Comparison of ENCODE assay signal across 1 cellular context in the genomic region with DNA sequence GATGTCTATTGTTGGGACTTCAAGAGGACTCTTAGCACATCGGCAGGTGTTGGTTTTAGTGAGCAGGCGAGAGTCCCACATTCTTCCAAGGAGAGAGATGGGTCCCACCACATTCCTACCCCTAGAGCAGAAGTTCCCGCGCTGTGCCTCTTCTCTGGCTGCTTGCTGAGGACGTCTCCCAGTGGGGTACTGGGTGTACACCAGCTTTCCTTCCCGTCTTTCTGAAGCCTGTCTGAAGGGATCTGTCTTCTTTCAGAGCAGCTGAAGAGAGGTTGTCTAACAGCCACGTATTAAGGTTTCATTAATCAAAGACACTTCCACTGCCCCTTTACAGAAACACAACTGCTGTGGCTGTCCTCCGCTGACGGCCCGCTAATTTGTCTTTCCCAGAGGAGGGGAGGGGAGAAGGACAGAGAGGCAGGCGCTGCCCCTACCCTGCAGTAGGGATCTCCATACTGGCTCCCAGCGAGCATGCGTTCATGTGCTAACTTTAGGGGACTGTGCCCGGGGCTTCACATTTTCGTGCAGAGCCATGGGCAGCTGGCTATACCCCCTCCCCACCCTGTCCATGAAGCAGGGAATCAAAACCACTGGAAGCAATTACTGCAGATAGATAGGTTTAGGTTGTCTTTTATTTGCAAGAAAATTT.
TF ChIP-seq lines count a peak whose summit lies in the region.

No MANE protein-coding gene starts in this region.

TF ChIP-seq in HepG2, 621 proteins besides CTCF, POLR2A, EP300 and RAD21:
- TF ChIP-seq POLR2AphosphoS2 (IDR thresholded peaks at IDR 0.05; ENCODE audit: low read depth, low read length) (no peak), GTF2F1 (IDR thresholded peaks at IDR 0.05; ENCODE audit: low read length) (no peak), ZFYVE20 (CRISPR knock-in tag; IDR thresholded peaks at IDR 0.05; ENCODE audit: borderline replicate concordance, low read depth) (no peak), HES4 (CRISPR knock-in tag; IDR thresholded peaks at IDR 0.05; ENCODE audit: borderline replicate concordance) (no peak), MXD4 (CRISPR knock-in tag; IDR thresholded peaks at IDR 0.05) (no peak), SAP130 (CRISPR knock-in tag; IDR thresholded peaks at IDR 0.05; ENCODE audit: low read depth) (no peak), ZBTB1 (CRISPR knock-in tag; IDR thresholded peaks at IDR 0.05; ENCODE audit: borderline replicate concordance) (no peak), ZNF326 (CRISPR knock-in tag; IDR thresholded peaks at IDR 0.05; ENCODE audit: borderline replicate concordance) (no peak), TP53 (CRISPR knock-in tag; conservative IDR thresholded peaks at IDR 0.05) (no peak), BCL6 (CRISPR knock-in tag; IDR thresholded peaks at IDR 0.05) (no peak), ZNF720 (CRISPR knock-in tag; IDR thresholded peaks at IDR 0.05) (no peak), SRSF1 (optimal IDR thresholded peaks at IDR 0.05; ENCODE audit: low read depth, low read length) (no peak), ZNF605 (CRISPR knock-in tag; IDR thresholded peaks at IDR 0.05) (no peak), ISL2 (CRISPR knock-in tag; IDR thresholded peaks at IDR 0.05) (no peak), ZNF17 (CRISPR knock-in tag; IDR thresholded peaks at IDR 0.05) (no peak), HNF1A (IDR thresholded peaks at IDR 0.05; ENCODE audit: low read depth) (no peak), HNF1A (CRISPR knock-in tag; IDR thresholded peaks at IDR 0.05; ENCODE audit: borderline replicate concordance) (no peak)
- TF ChIP-seq, protein P1, sequence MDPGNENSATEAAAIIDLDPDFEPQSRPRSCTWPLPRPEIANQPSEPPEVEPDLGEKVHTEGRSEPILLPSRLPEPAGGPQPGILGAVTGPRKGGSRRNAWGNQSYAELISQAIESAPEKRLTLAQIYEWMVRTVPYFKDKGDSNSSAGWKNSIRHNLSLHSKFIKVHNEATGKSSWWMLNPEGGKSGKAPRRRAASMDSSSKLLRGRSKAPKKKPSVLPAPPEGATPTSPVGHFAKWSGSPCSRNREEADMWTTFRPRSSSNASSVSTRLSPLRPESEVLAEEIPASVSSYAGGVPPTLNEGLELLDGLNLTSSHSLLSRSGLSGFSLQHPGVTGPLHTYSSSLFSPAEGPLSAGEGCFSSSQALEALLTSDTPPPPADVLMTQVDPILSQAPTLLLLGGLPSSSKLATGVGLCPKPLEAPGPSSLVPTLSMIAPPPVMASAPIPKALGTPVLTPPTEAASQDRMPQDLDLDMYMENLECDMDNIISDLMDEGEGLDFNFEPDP (CRISPR knock-in tag; conservative IDR thresholded peaks at IDR 0.05): no peak
- TF ChIP-seq, protein P2, sequence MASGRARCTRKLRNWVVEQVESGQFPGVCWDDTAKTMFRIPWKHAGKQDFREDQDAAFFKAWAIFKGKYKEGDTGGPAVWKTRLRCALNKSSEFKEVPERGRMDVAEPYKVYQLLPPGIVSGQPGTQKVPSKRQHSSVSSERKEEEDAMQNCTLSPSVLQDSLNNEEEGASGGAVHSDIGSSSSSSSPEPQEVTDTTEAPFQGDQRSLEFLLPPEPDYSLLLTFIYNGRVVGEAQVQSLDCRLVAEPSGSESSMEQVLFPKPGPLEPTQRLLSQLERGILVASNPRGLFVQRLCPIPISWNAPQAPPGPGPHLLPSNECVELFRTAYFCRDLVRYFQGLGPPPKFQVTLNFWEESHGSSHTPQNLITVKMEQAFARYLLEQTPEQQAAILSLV (CRISPR knock-in tag; IDR thresholded peaks at IDR 0.05; ENCODE audit: borderline replicate concordance): no peak
